In the genomic region with DNA sequence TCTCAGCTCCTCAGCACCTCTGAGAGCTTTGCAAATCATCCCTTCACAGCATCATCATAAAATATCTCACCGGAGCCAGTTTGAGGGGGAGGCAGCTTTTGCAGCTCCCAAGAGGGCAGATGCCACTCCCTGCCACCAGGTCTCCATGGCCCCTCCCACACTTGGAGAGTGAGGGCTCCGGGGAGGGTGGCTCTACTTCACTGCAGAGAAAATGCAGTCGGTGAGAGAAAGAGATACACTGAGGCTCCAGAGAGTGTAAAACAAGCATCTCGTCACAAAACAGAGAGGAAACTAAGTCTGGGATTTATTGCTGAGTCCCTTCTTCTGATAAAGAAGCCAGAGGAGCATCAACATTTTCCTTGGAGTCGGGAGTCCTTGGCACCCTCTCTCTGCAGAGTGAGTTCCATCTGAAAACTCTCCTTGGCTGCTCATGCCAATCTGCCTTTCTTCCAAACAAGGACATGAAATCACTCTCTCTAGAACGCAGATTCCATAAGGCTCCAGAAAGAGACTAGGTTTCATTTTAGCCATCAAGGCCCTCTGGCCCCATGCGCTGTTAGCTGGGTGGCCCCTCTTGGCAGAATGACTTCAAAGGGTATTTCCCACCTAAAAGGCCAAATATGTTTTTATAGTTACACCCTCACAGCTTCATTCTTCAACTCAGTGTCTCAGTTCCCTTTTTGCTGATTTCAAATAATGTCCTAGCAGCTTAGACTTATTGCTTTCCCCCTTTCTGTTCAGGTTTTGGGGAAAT, we compare ENCODE assay signal across 11 cellular contexts.
DNase-seq lines count a peak whose midpoint lies in the region; ATAC-seq and TF ChIP-seq lines count a peak whose summit lies in the region.
"Had no signal": no experiment of that assay in that cellular context is flagged by ENCODE, and none has a peak within 500 bp of the region (broad histone marks: within the 10 kb centered on the region; RNA-seq: fewer than 3 reads in every experiment).

No MANE protein-coding gene starts in this region.

- H3K27ac ChIP-seq in OCI-LY7 (ENCODE audit: low read depth, low read length, poor library complexity, severe bottlenecking) (peak overlapping the region; percentile 92), PC-3 (ENCODE audit: low read length) (no peak overlapping the region)

- BruUV-seq in OCI-LY7 (replicated peaks; lab: Mats Ljungman, UMichigan) (TSS peak; percentile 51), PC-3 (replicated peaks; lab: Mats Ljungman, UMichigan) (no TSS peak)

- intact Hi-C loops in OCI-LY7 (cut with micrococcal nuclease; ENCODE audit: unreplicated experiment) (loop anchor here (5.0 to 10.0 kb wide), 3 partner anchors 101 to 386 kb away; a partner anchor contains a TSS), PC-3 (cut with micrococcal nuclease) (no loop called here)

- TF ChIP-seq CTCF in GM10266 (IDR thresholded peaks at IDR 0.05; ENCODE audit: control insufficient read depth, insufficient read depth, low read depth, missing control alignments), result no peak
- no peak for TF ChIP-seq CTCF in OCI-LY7 (conservative IDR thresholded peaks at IDR 0.05; ENCODE audit: low read length)
- no peak for TF ChIP-seq CTCF in PC-3 (conservative IDR thresholded peaks at IDR 0.05; ENCODE audit: low read depth, low read length)

- CTCF ChIA-PET in OCI-LY7 (lab: Charles Lee; ENCODE audit: unreplicated experiment) (interaction anchor here (0.9 kb wide), 1 partner anchor 16 kb away, joined by 3 read pairs; no protein-coding TSS in a partner anchor), PC-3 (lab: Charles Lee) (no interaction called here)

- no peaks in the 10 kb centered on the region for H4K20me1 ChIP-seq in OCI-LY7 (ENCODE audit: insufficient read depth, low read length)
- H4K20me1 ChIP-seq in PC-3 (ENCODE audit: low read length), result no peaks in the 10 kb centered on the region

- peak overlapping the region; percentile 61 for H3K4me3 ChIP-seq in OCI-LY7 (ENCODE audit: low read depth, low read length, poor library complexity, severe bottlenecking)
- H3K4me3 ChIP-seq in PC-3 (ENCODE audit: low read length), result no peak overlapping the region

- H2AFZ ChIP-seq in OCI-LY7 (ENCODE audit: low read length) (peak overlapping the region; percentile 62), PC-3 (ENCODE audit: low read length) (no peak overlapping the region)

- H3K4me1 ChIP-seq in OCI-LY7 (ENCODE audit: insufficient read depth, low read length, poor library complexity, severe bottlenecking) (peaks cover 100% of the 10 kb centered on the region), PC-3 (ENCODE audit: insufficient read depth, low read length) (no peaks in the 10 kb centered on the region)

- H3K4me2 ChIP-seq in OCI-LY7 (ENCODE audit: low read length) (peak overlapping the region; percentile 79), PC-3 (ENCODE audit: low read length) (no peak overlapping the region)

- H3K27me3 ChIP-seq in PC-3 (ENCODE audit: low read length), result peaks cover 6% of the 10 kb centered on the region; the same call in 1 of the 2 replicates

- DNase-seq in GM10266 (ENCODE audit: extremely low spot score) (peak; percentile 67), OCI-LY7 (ENCODE audit: low spot score) (peak; percentile 90), NCI-H446 (lab: John Stamatoyannopoulos, UW) (no peak), A172 (ENCODE audit: low spot score) (no peak), PC-3 (no peak), T-helper 1 cell (no peak)
- DNase-seq: activated T-cell treated with anti-CD3 and anti-CD28 coated beads, Interleukin-2, amount 50 U/mL, for 4 hours; C1 segment of cervical spinal cord; NCI-H1092 treated with DMSO at 0.1 percent for 48 hours had no signal

- H3K9me2 ChIP-seq in OCI-LY7 (ENCODE audit: insufficient read depth, low read length) (no peaks in the 10 kb centered on the region), PC-3 (replicated peaks; ENCODE audit: low read length) (no peaks in the 10 kb centered on the region; the same call in 1 of the 2 replicates)

- H3K9me3 ChIP-seq in OCI-LY7 (ENCODE audit: low read length) (no peaks in the 10 kb centered on the region), PC-3 (ENCODE audit: low read length) (no peaks in the 10 kb centered on the region)

- no peaks in the 10 kb centered on the region for H3F3A ChIP-seq in PC-3 (ENCODE audit: low read length, unreplicated experiment)

- POLR2A ChIA-PET in OCI-LY7 (lab: Charles Lee) (interaction anchor here (0.8 to 5.6 kb wide), 9 partner anchors 10 to 196 kb away, joined by 3 to 59 read pairs (median 4); no protein-coding TSS in a partner anchor), PC-3 (lab: Charles Lee; ENCODE audit: unreplicated experiment) (no interaction called here)

- H3K79me2 ChIP-seq in OCI-LY7 (ENCODE audit: insufficient read depth, low read depth, low read length), result peaks cover 4% of the 10 kb centered on the region; the same call in 1 of the 2 replicates
- H3K79me2 ChIP-seq in PC-3 (ENCODE audit: low read length), result no peaks in the 10 kb centered on the region

- H3K9ac ChIP-seq in PC-3 (ENCODE audit: low read length), result no peak overlapping the region

- peaks cover 6% of the 10 kb centered on the region; the same call in 1 of the 2 replicates for H3K36me3 ChIP-seq in OCI-LY7 (ENCODE audit: insufficient read depth, low read length)
- no peaks in the 10 kb centered on the region for H3K36me3 ChIP-seq in PC-3 (ENCODE audit: low read depth, low read length)

- peak; percentile 47 for ATAC-seq in GM19372 (IDR thresholded peaks at IDR 0.05; ENCODE audit: low read depth, unreplicated experiment)
- peak; percentile 56 for ATAC-seq in HG02943 (IDR thresholded peaks at IDR 0.05; ENCODE audit: low read depth, unreplicated experiment)
- no peak for ATAC-seq in PC-3
- ATAC-seq: activated T-cell treated with anti-CD3 and anti-CD28 coated beads, Interleukin-2, amount 50 U/mL, for 4 hours had no signal

Comparison
In these comparisons a context has a peak if more than half of its experiments do, and no peak if none do; other contexts are left out.
1. DNase-seq: peak in GM10266 (single experiment) and OCI-LY7 (single experiment); none in NCI-H446 (0 of 2), A172 (single experiment), PC-3 (single experiment) and T-helper 1 cell (0 of 5).